18 cellular contexts compared by ENCODE assay signal in genomic region chr12:62847709-62848108, GRCh38.
A peak's percentile ranks its signal among the peaks of the same experiment; 100 is the strongest.
DNase-seq lines count a peak whose midpoint lies in the region; TF ChIP-seq lines count a peak whose summit lies in the region.
"Had no signal": no experiment of that assay in that cellular context is flagged by ENCODE, and none has a peak within 500 bp of the region (broad histone marks: within the 10 kb centered on the region; RNA-seq: fewer than 3 reads in every experiment).

No MANE protein-coding gene starts in this region.

- no peak for TF ChIP-seq CTCF in osteocyte (IDR thresholded peaks at IDR 0.05)

- peak overlapping the region; percentile 55 for H3K27ac Mint-ChIP-seq in osteocyte (ENCODE audit: unreplicated experiment)

- H3K36me3 Mint-ChIP-seq in osteocyte (ENCODE audit: unreplicated experiment) = peaks cover 2% of the 10 kb centered on the region
- H3K36me3 Mint-ChIP-seq: CD8-positive, alpha-beta memory T cell had no signal

- H3K27me3 Mint-ChIP-seq in osteocyte (ENCODE audit: unreplicated experiment) = no peaks in the 10 kb centered on the region

- no peak overlapping the region for H3K4me3 Mint-ChIP-seq in osteocyte (ENCODE audit: unreplicated experiment)
- H3K4me3 Mint-ChIP-seq: CD8-positive, alpha-beta memory T cell had no signal

- H3K4me1 Mint-ChIP-seq in osteocyte (ENCODE audit: unreplicated experiment) = peaks cover 40% of the 10 kb centered on the region
- H3K4me1 Mint-ChIP-seq: CD8-positive, alpha-beta memory T cell had no signal

- H3K9me3 Mint-ChIP-seq in osteocyte (ENCODE audit: unreplicated experiment) = no peaks in the 10 kb centered on the region

- H3K27ac ChIP-seq in caudate nucleus (ENCODE audit: low read depth, low read length) = no peak overlapping the region
- H3K27ac ChIP-seq: BLaER1 treated with 17β-estradiol and CSF1 and Interleukin-3, amounts not matched to agents 10 nM and 100 nM; GM23248; HL-60 had no signal

- DNase-seq in Daoy (ENCODE audit: low read depth) = peak; percentile 44
- peak; percentile 18 for DNase-seq in amniotic epithelial cell (ENCODE audit: low read depth)
- DNase-seq in glomerular visceral epithelial cell (ENCODE audit: extremely low spot score) = peak; percentile 69
- DNase-seq in osteocyte (ENCODE audit: extremely low spot score, unreplicated experiment) = no peak
- DNase-seq in NCI-H510A (lab: John Stamatoyannopoulos, UW) = no peak
- no peak for DNase-seq in T1000 (lab: John Stamatoyannopoulos, UW)
- DNase-seq in caudate nucleus (lab: John Stamatoyannopoulos, UW) = no peak
- DNase-seq: CD8-positive, alpha-beta memory T cell; DND-41; GDM1; MV-4-11; NCI-H1417 treated with DMSO at 0.1 percent for 48 hours; NCI-H2029; NCI-H774; Right ventricle myocardium superior had no signal

Comparison
In these comparisons a context has a peak if more than half of its experiments do, and no peak if none do; other contexts are left out.
1. DNase-seq: peak in Daoy (single experiment), amniotic epithelial cell (single experiment) and glomerular visceral epithelial cell (single experiment); none in osteocyte (single experiment), NCI-H510A (single experiment), T1000 (single experiment) and caudate nucleus (0 of 61).